In the genomic region with DNA sequence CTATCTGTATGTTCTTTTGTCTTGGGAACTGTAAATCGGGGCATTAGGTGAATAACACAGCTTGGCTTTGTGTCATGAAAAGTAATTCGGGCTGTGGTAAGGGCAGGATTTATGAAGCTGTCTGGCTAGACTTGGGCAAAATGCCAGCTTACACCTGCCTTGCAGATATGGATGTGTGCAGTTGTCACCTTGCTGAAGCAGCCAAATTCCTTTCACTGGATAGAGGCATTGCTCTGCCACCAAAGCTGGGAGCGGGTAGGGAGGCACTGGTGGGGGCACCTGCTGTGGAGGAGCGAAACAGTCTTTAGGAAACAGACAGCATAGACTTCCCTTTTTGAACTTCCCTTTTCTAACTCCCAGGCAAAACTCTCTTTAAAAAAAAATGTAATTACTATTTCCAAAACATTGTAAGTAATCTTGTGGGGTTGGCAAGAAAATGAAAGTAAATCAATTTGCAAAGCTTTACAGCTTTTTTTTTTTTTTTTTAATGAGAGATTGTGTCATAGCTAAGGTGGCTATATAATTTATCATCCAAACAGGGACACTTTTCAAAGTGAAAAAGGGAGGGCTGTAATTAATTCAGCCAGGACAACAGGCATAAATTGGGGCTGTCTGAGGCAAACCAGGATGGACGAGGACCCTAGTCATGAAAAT, we compare ENCODE assay signal across 9 cellular contexts.
DNase-seq lines count a peak whose midpoint lies in the region; ATAC-seq and TF ChIP-seq lines count a peak whose summit lies in the region.
"Had no signal": no experiment of that assay in that cellular context is flagged by ENCODE, and none has a peak within 500 bp of the region (broad histone marks: within the 10 kb centered on the region; RNA-seq: fewer than 3 reads in every experiment).

No MANE protein-coding gene starts in this region.

- H3K9me3 ChIP-seq in colonic mucosa, result no peaks in the 10 kb centered on the region

- H3K36me3 ChIP-seq in colonic mucosa, result no peaks in the 10 kb centered on the region

- peak; percentile 91 for DNase-seq in AML-193 (lab: John Stamatoyannopoulos, UW)
- DNase-seq in NCI-H69 (lab: John Stamatoyannopoulos, UW), result peak; percentile 99
- peak; percentile 64 for DNase-seq in colonic mucosa
- DNase-seq in retinal pigment epithelial cell (ENCODE audit: low read depth), result peak; percentile 89
- no peak for DNase-seq in effector CD4-positive, alpha-beta T cell
- no peak for DNase-seq in T1000 (lab: John Stamatoyannopoulos, UW)

- no peak overlapping the region for H3K27ac ChIP-seq in colonic mucosa
- H3K27ac ChIP-seq: C4-2B had no signal

- intact Hi-C loops in colonic mucosa (cut with DNase I), result no loop called here

- H3K4me3 ChIP-seq in colonic mucosa (no peak overlapping the region), retinal pigment epithelial cell (ENCODE audit: low read length) (no peak overlapping the region)

- no peaks in the 10 kb centered on the region for H3K4me1 ChIP-seq in colonic mucosa

- no peaks in the 10 kb centered on the region for H3K27me3 ChIP-seq in colonic mucosa

- no peak for TF ChIP-seq CTCF in colonic mucosa (IDR thresholded peaks at IDR 0.05)
- TF ChIP-seq CTCF in retinal pigment epithelial cell (conservative IDR thresholded peaks at IDR 0.05; ENCODE audit: low read depth, low read length), result no peak

- no peak overlapping the region for H3K9ac ChIP-seq in colonic mucosa (ENCODE audit: low read depth in 2 of 2, low read length in 2 of 2)

- ATAC-seq in GM19395 (IDR thresholded peaks at IDR 0.05; ENCODE audit: unreplicated experiment), result peak; percentile 55
- ATAC-seq in HG03442 (IDR thresholded peaks at IDR 0.05; ENCODE audit: unreplicated experiment), result peak; percentile 42

Comparison
In these comparisons a context has a peak if more than half of its experiments do, and no peak if none do; other contexts are left out.
1. DNase-seq: peak in AML-193 (2 of 2), NCI-H69 (single experiment), colonic mucosa (single experiment) and retinal pigment epithelial cell (single experiment); none in effector CD4-positive, alpha-beta T cell (single experiment) and T1000 (single experiment).